9 cellular contexts compared by ENCODE assay signal in genomic region chr20:1327241-1327653, GRCh38. TPM values are rescaled to one million over a fixed set of nuclear protein-coding genes. Genes with fewer than 3 reads are reported as not detected.
DNase-seq lines count a peak whose midpoint lies in the region; ATAC-seq, FAIRE-seq and TF ChIP-seq lines count a peak whose summit lies in the region.
"Had no signal": no experiment of that assay in that cellular context is flagged by ENCODE, and none has a peak within 500 bp of the region (broad histone marks: within the 10 kb centered on the region; RNA-seq: fewer than 3 reads in every experiment).

No MANE protein-coding gene starts in this region.

- H3K9me3 ChIP-seq in SU-DHL-6 (ENCODE audit: insufficient read depth, low read length) (no peaks in the 10 kb centered on the region), esophagus squamous epithelium (no peaks in the 10 kb centered on the region), pancreas (no peaks in the 10 kb centered on the region), SJCRH30 (replicated peaks) (no peaks in the 10 kb centered on the region)

- TF ChIP-seq CTCF in SU-DHL-6 (IDR thresholded peaks at IDR 0.05; ENCODE audit: insufficient read depth, low read length, poor library complexity, severe bottlenecking) (no peak), esophagus squamous epithelium (IDR thresholded peaks at IDR 0.05) (no peak), pancreas (IDR thresholded peaks at IDR 0.05) (no peak)

- ATAC-seq in pancreas: no peak
- no peak for ATAC-seq in GM18873 (IDR thresholded peaks at IDR 0.05; ENCODE audit: low FRiP score, unreplicated experiment)
- no peak for ATAC-seq in HG03135 (IDR thresholded peaks at IDR 0.05; ENCODE audit: unreplicated experiment)
- ATAC-seq in HG03108 (IDR thresholded peaks at IDR 0.05; ENCODE audit: unreplicated experiment): no peak

- FAIRE-seq in pancreas (lab: Jason Lieb, UNC): no peak

- peak in 1 of 4 donors; percentile 54 for TF ChIP-seq POLR2A in esophagus squamous epithelium (IDR thresholded peaks at IDR 0.05)

- intact Hi-C loops in esophagus squamous epithelium (cut with DNase I) (no loop called here), pancreas (cut with DNase I) (no loop called here)

- peak; percentile 42 for DNase-seq in GM04503 (ENCODE audit: low read depth)
- no peak for DNase-seq in esophagus squamous epithelium (lab: John Stamatoyannopoulos, UW)
- peak in 1 of 6 donors; percentile 18 for DNase-seq in pancreas
- no peak for DNase-seq in SJCRH30
- DNase-seq: naive B cell had no signal

- H3K4me1 ChIP-seq in esophagus squamous epithelium (peaks cover 48 to 90% (median 65%) of the 10 kb centered on the region in 3 donors), pancreas (peaks cover 30 to 42% (median 42%) of the 10 kb centered on the region in 3 donors), SJCRH30 (peaks cover 5% of the 10 kb centered on the region; the same call in 1 of the 2 replicates)

- 31 to 43% methylated on average over 3 to 6 of the region's 8 CpGs for WGBS in esophagus squamous epithelium, 2 donors
- 82 to 91% methylated on average over 8 of the region's 8 CpGs for WGBS in pancreas, 2 donors

- no peaks in the 10 kb centered on the region for H3K9me2 ChIP-seq in SU-DHL-6 (replicated peaks; ENCODE audit: insufficient read depth, low read length)

- H3K9ac ChIP-seq in SU-DHL-6 (ENCODE audit: low read length): no peak overlapping the region

- H3K27ac ChIP-seq in SU-DHL-6 (ENCODE audit: low read depth, low read length): no peak overlapping the region
- peak overlapping the region; percentile 96 to 99 (median 98) for H3K27ac ChIP-seq in esophagus squamous epithelium
- peak overlapping the region in 3 of 4 donors; percentile 86 to 97 (median 95) for H3K27ac ChIP-seq in pancreas
- H3K27ac ChIP-seq in SJCRH30: no peak overlapping the region

- no peaks in the 10 kb centered on the region for H4K20me1 ChIP-seq in SU-DHL-6 (ENCODE audit: low read depth, low read length)

- H3K79me2 ChIP-seq in SU-DHL-6 (ENCODE audit: insufficient read depth, low read length): peaks cover 57% of the 10 kb centered on the region

- H3F3A ChIP-seq in SU-DHL-6 (ENCODE audit: insufficient read depth): no peaks in the 10 kb centered on the region

- H3K36me3 ChIP-seq in SU-DHL-6 (ENCODE audit: low read length): no peaks in the 10 kb centered on the region
- H3K36me3 ChIP-seq in esophagus squamous epithelium: peaks cover 0 to 2% (median 0%) of the 10 kb centered on the region in 3 donors
- H3K36me3 ChIP-seq in pancreas: no peaks in the 10 kb centered on the region
- no peaks in the 10 kb centered on the region; the same call in 1 of the 2 replicates for H3K36me3 ChIP-seq in SJCRH30

- H3K27me3 ChIP-seq in SU-DHL-6 (ENCODE audit: low read length) (no peaks in the 10 kb centered on the region), esophagus squamous epithelium (no peaks in the 10 kb centered on the region), pancreas (no peaks in the 10 kb centered on the region), SJCRH30 (no peaks in the 10 kb centered on the region)

- H2AFZ ChIP-seq in SU-DHL-6 (ENCODE audit: low read depth, low read length, severe bottlenecking): no peak overlapping the region

- H3K4me2 ChIP-seq in SU-DHL-6 (ENCODE audit: low read depth, low read length, poor library complexity, severe bottlenecking): peak overlapping the region; percentile 2

- H3K4me3 ChIP-seq in SU-DHL-6 (ENCODE audit: insufficient read depth, low read length, poor library complexity, severe bottlenecking) (no peak overlapping the region), esophagus squamous epithelium (peak overlapping the region; percentile 27 to 95 (median 82)), pancreas (no peak overlapping the region), SJCRH30 (no peak overlapping the region)

RNA-seq across cellular contexts. Expression of gene SDCBP2, which starts 1.7 kb away (rescaled TPM):
- total RNA-seq in esophagus squamous epithelium: 100 to 1,000 TPM in 3 of 4 donors, 10 to 100 TPM in 1; 90.2 to 175 (median 134) TPM
- total RNA-seq in pancreas: 10 to 100 TPM in 3 of 6 donors, 1 to 10 TPM in 3; 4.7 to 14.8 (median 9.3) TPM
- 10 to 100 TPM; 13.8 to 23.8 TPM for polyA plus RNA-seq in pancreas
- total RNA-seq in SJCRH30 (2014; rRNA removed; shearing (Covaris generic)): 0.71 TPM in 2 replicates

Comparison
In these comparisons a context has a peak if more than half of its experiments do, and no peak if none do; other contexts are left out.
1. H3K27ac ChIP-seq: peak in esophagus squamous epithelium (4 of 4) and pancreas (3 of 4); none in SU-DHL-6 (single experiment) and SJCRH30 (single experiment).
2. H3K4me3 ChIP-seq: peak in esophagus squamous epithelium (4 of 4); none in SU-DHL-6 (single experiment), pancreas (0 of 4) and SJCRH30 (single experiment).
3. RNA of gene SDCBP2, which starts 1.7 kb away (total RNA-seq): 90.2 to 175 TPM in esophagus squamous epithelium; 4.7 to 14.8 TPM in pancreas and 0.71 TPM in SJCRH30; every median in the first group is over 4 times any median in the second.